ENCODE assay signal across 14 cellular contexts in the genomic region with DNA sequence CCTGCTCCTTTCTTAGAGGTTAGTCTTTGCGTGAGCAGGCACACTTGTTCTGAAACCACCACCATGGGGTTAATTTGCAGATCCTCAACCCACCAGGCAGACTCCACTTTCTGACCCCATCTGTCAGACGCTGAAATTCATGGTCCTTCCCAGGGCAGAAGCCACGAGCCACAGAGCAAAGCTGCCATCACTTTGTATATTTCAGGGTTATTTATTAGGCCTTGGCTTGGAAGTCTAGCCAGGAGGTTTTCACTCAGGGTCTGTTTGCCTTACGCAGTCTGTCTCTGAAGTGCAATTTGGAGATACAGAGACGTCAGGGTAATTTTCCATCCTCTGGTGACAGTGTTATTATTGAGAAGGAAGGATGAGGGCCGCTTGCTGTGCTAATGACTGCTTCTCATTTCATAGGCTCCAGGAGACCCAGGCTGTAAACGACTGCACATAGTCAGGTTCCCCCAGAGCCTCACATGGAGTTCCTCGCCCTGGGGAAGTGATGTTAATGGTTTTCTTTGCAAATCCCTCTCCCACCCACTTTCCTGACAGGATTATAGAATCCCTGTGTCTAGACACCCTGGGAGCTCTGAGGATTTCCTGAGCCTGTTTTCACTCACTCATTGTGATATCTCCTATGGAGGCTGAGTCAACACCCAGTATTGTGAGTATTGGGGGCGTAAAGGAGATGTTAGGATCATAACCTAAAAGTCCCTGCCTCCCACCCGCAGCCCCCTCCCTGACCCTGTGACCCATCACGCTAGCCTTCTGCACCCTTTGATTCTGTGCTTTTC.
DNase-seq lines count a peak whose midpoint lies in the region; ATAC-seq and TF ChIP-seq lines count a peak whose summit lies in the region.
"Had no signal": no experiment of that assay in that cellular context is flagged by ENCODE, and none has a peak within 500 bp of the region (broad histone marks: within the 10 kb centered on the region; RNA-seq: fewer than 3 reads in every experiment).

No MANE protein-coding gene starts in this region.

- peak overlapping the region; percentile 23 for H3K27ac Mint-ChIP-seq in WTC11

- peaks cover 16% of the 10 kb centered on the region for H3K9me3 Mint-ChIP-seq in WTC11
- H3K9me3 Mint-ChIP-seq: activated T-cell treated with anti-CD3 and anti-CD28 coated beads, Interleukin-2, amount 50 U/mL, for 4 hours had no signal

- CTCF ChIA-PET in WTC11 (lab: Charles Lee), result interaction anchor here (1.0 kb wide), 1 partner anchor 41 kb away, joined by 3 read pairs; no protein-coding TSS in a partner anchor

- H3K27me3 Mint-ChIP-seq in WTC11 (ENCODE audit: low read depth), result no peaks in the 10 kb centered on the region; the same call in 1 of the 2 replicates

- 0 out of 2 replicates have a peak, but pooled peaks cover 3% of the 10 kb centered on the region for H3K36me3 Mint-ChIP-seq in WTC11

- TF ChIP-seq CTCF in WTC11 (IDR thresholded peaks at IDR 0.05), result no peak

- H3K4me1 Mint-ChIP-seq in WTC11, result peaks cover 61% of the 10 kb centered on the region

- ATAC-seq in WTC11 (no peak), HG02970 (IDR thresholded peaks at IDR 0.05; ENCODE audit: low FRiP score, unreplicated experiment) (no peak), GM21390 (IDR thresholded peaks at IDR 0.05; ENCODE audit: unreplicated experiment) (no peak)
- ATAC-seq: activated T-cell treated with anti-CD3 and anti-CD28 coated beads, Interleukin-2, amount 50 U/mL, for 4 hours had no signal

- H3K4me3 Mint-ChIP-seq in WTC11, result no peak overlapping the region
- H3K4me3 Mint-ChIP-seq: activated T-cell treated with anti-CD3 and anti-CD28 coated beads, Interleukin-2, amount 50 U/mL, for 4 hours had no signal

- DNase-seq in COR-L47 (lab: John Stamatoyannopoulos, UW) (peak; percentile 35), NCI-H1092 (lab: John Stamatoyannopoulos, UW) (peak; percentile 9), WTC11 (ENCODE audit: low spot score) (no peak), myocyte (ENCODE audit: low read depth) (peak; percentile 3), cerebellar nuclear complex (lab: John Stamatoyannopoulos, UW) (no peak)
- DNase-seq in activated CD4-positive, alpha-beta T cell treated with anti-CD3 and anti-CD28 coated beads, Interleukin-2, amount 50 U/mL, for 4 hours, result no peak
- DNase-seq: activated CD4-positive, alpha-beta T cell treated with anti-CD3 and anti-CD28 coated beads for 1 hour; activated T-cell treated with anti-CD3 and anti-CD28 coated beads, Interleukin-2, amount 50 U/mL, for 4 hours; Caco-2; cortex of kidney; lower lobe of right lung; Peyer's patch had no signal

- POLR2A ChIA-PET in WTC11 (lab: Charles Lee), result no interaction called here

TF ChIP-seq in WTC11, 78 proteins besides CTCF, POLR2A, EP300 and RAD21:
- no peak for TF ChIP-seq GRHL2 (CRISPR knock-in tag; IDR thresholded peaks at IDR 0.05; ENCODE audit: insufficient replicate concordance, severe bottlenecking)
- TF ChIP-seq NFYB (CRISPR knock-in tag; conservative IDR thresholded peaks at IDR 0.05; ENCODE audit: low read depth), result no peak
- no peak for TF ChIP-seq ELF4 (CRISPR knock-in tag; IDR thresholded peaks at IDR 0.05; ENCODE audit: low read depth)
- TF ChIP-seq, protein P1, sequence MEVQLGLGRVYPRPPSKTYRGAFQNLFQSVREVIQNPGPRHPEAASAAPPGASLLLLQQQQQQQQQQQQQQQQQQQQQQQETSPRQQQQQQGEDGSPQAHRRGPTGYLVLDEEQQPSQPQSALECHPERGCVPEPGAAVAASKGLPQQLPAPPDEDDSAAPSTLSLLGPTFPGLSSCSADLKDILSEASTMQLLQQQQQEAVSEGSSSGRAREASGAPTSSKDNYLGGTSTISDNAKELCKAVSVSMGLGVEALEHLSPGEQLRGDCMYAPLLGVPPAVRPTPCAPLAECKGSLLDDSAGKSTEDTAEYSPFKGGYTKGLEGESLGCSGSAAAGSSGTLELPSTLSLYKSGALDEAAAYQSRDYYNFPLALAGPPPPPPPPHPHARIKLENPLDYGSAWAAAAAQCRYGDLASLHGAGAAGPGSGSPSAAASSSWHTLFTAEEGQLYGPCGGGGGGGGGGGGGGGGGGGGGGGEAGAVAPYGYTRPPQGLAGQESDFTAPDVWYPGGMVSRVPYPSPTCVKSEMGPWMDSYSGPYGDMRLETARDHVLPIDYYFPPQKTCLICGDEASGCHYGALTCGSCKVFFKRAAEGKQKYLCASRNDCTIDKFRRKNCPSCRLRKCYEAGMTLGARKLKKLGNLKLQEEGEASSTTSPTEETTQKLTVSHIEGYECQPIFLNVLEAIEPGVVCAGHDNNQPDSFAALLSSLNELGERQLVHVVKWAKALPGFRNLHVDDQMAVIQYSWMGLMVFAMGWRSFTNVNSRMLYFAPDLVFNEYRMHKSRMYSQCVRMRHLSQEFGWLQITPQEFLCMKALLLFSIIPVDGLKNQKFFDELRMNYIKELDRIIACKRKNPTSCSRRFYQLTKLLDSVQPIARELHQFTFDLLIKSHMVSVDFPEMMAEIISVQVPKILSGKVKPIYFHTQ (CRISPR knock-in tag; IDR thresholded peaks at IDR 0.05), result no peak
- TF ChIP-seq ZNF396 (CRISPR knock-in tag; IDR thresholded peaks at IDR 0.05; ENCODE audit: borderline replicate concordance), result no peak
- no peak for TF ChIP-seq NFATC4 (CRISPR knock-in tag; IDR thresholded peaks at IDR 0.05)
- no peak for TF ChIP-seq ZNF416 (CRISPR knock-in tag; IDR thresholded peaks at IDR 0.05)
- TF ChIP-seq CBFB (CRISPR knock-in tag; IDR thresholded peaks at IDR 0.05; ENCODE audit: low read depth), result no peak
- no peak for TF ChIP-seq RELA (CRISPR knock-in tag; IDR thresholded peaks at IDR 0.05; ENCODE audit: borderline replicate concordance)
- no peak for TF ChIP-seq NFE2L1 (CRISPR knock-in tag; IDR thresholded peaks at IDR 0.05)
- no peak for TF ChIP-seq ARID4B (CRISPR knock-in tag; IDR thresholded peaks at IDR 0.05; ENCODE audit: borderline replicate concordance)
- TF ChIP-seq MXD4 (CRISPR knock-in tag; IDR thresholded peaks at IDR 0.05; ENCODE audit: borderline replicate concordance), result no peak
- TF ChIP-seq GABPB1 (CRISPR knock-in tag; IDR thresholded peaks at IDR 0.05), result no peak
- TF ChIP-seq ESRRA (CRISPR knock-in tag; IDR thresholded peaks at IDR 0.05; ENCODE audit: borderline replicate concordance), result no peak
- no peak for TF ChIP-seq ZBTB21 (CRISPR knock-in tag; IDR thresholded peaks at IDR 0.05; ENCODE audit: borderline replicate concordance)
- no peak for TF ChIP-seq ATF3 (CRISPR knock-in tag; conservative IDR thresholded peaks at IDR 0.05)
- no peak for TF ChIP-seq ZNF121 (CRISPR knock-in tag; IDR thresholded peaks at IDR 0.05)
- no peak for TF ChIP-seq ZNF263 (CRISPR knock-in tag; IDR thresholded peaks at IDR 0.05; ENCODE audit: low read depth)

Comparison
In these comparisons a context has a peak if more than half of its experiments do, and no peak if none do; other contexts are left out.
1. DNase-seq: peak in COR-L47 (single experiment), NCI-H1092 (single experiment) and myocyte (single experiment); none in WTC11 (single experiment), cerebellar nuclear complex (0 of 2) and activated CD4-positive, alpha-beta T cell treated with anti-CD3 and anti-CD28 coated beads, Interleukin-2, amount 50 U/mL, for 4 hours (0 of 2).